In the genomic region with DNA sequence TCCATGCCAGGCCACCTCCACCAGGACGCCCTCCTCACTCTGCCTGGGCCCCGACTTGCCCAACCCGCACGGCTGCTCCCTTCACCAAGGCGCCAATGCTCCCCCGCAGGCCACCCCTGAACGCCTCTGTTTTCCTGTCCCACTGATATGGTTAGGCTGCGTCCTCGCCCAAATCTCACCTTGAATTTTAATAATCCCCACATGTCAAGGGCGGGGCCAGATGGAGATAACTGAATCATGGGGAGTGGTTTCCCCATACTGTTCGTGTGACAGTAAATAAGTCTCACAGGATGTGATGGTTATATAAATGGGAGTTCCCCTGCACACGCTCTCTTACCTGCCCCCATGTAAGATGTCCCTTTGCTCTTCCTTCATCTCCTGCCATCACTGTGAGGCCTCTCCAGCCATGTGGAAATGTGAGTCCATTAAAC, we compare ENCODE assay signal across 8 cellular contexts. TPM values are rescaled to one million over a fixed set of nuclear protein-coding genes. Genes with fewer than 3 reads are reported as not detected.
DNase-seq lines count a peak whose midpoint lies in the region; ATAC-seq and TF ChIP-seq lines count a peak whose summit lies in the region.

No MANE protein-coding gene starts in this region.

- peaks cover 22% of the 10 kb centered on the region for H3K4me1 Mint-ChIP-seq in activated CD4-positive, alpha-beta T cell treated with anti-CD3 and anti-CD28 coated beads, Interleukin-2, amount 10 ng/mL, durations not matched to agents 7 days and 5 days
- peaks cover 16 to 22% of the 10 kb centered on the region in 2 donors for H3K4me1 Mint-ChIP-seq in stimulated activated naive B cell treated with anti-CD40 and anti-IgM and Interleukin-4, amounts not matched to agents 10 μg/mL and 1 μg/mL and 100 μg/mL, for 72 hours

- TF ChIP-seq EP300 in esophagus muscularis mucosa (IDR thresholded peaks at IDR 0.05), result no peak

- intact Hi-C loops in esophagus muscularis mucosa (cut with DNase I), result no loop called here
- intact Hi-C loops in OCI-LY7 (cut with micrococcal nuclease; ENCODE audit: unreplicated experiment), result no loop called here

- H2AFZ ChIP-seq in OCI-LY7 (ENCODE audit: low read length), result no peak overlapping the region

- CTCF ChIA-PET in activated CD4-positive, alpha-beta T cell treated with anti-CD3 and anti-CD28 coated beads, Interleukin-2, amount 10 ng/mL, durations not matched to agents 7 days and 5 days (lab: Charles Lee), result interaction anchor here (1.0 kb wide), 1 partner anchor 18 kb away, joined by 3 read pairs; no protein-coding TSS in a partner anchor
- CTCF ChIA-PET in OCI-LY7 (lab: Charles Lee; ENCODE audit: unreplicated experiment), result no interaction called here

- no peak overlapping the region for H3K27ac ChIP-seq in esophagus muscularis mucosa (replicated peaks in 1 of 4)
- H3K27ac ChIP-seq in OCI-LY7 (ENCODE audit: low read depth, low read length, poor library complexity, severe bottlenecking), result no peak overlapping the region

- H3K9me3 Mint-ChIP-seq in activated CD4-positive, alpha-beta T cell treated with anti-CD3 and anti-CD28 coated beads, Interleukin-2, amount 10 ng/mL, durations not matched to agents 7 days and 5 days, result peaks cover 26% of the 10 kb centered on the region
- H3K9me3 Mint-ChIP-seq in stimulated activated naive B cell treated with anti-CD40 and anti-IgM and Interleukin-4, amounts not matched to agents 10 μg/mL and 1 μg/mL and 100 μg/mL, for 72 hours, result peaks cover 12 to 17% of the 10 kb centered on the region in 2 donors

- peak; percentile 77 for ATAC-seq in HG02610 (IDR thresholded peaks at IDR 0.05; ENCODE audit: unreplicated experiment)
- ATAC-seq in stimulated activated naive B cell treated with anti-CD40 and anti-IgM and Interleukin-4, amounts not matched to agents 10 μg/mL and 1 μg/mL and 100 μg/mL, for 72 hours (replicated peaks), result peak; percentile 78 to 94

- no TSS peak for BruUV-seq in OCI-LY7 (replicated peaks; lab: Mats Ljungman, UMichigan)

- H3K36me3 ChIP-seq in esophagus muscularis mucosa, result peaks cover 0 to 7% (median 2%) of the 10 kb centered on the region in 4 donors
- H3K36me3 ChIP-seq in OCI-LY7 (ENCODE audit: insufficient read depth, low read length), result no peaks in the 10 kb centered on the region

- peaks cover 51% of the 10 kb centered on the region for H3K36me3 Mint-ChIP-seq in activated CD4-positive, alpha-beta T cell treated with anti-CD3 and anti-CD28 coated beads, Interleukin-2, amount 10 ng/mL, durations not matched to agents 7 days and 5 days (ENCODE audit: low read depth)
- peaks cover 44 to 65% of the 10 kb centered on the region in 2 donors for H3K36me3 Mint-ChIP-seq in stimulated activated naive B cell treated with anti-CD40 and anti-IgM and Interleukin-4, amounts not matched to agents 10 μg/mL and 1 μg/mL and 100 μg/mL, for 72 hours

- H3K4me3 ChIP-seq in esophagus muscularis mucosa (no peak overlapping the region), OCI-LY7 (ENCODE audit: low read depth, low read length, poor library complexity, severe bottlenecking) (no peak overlapping the region)

- peak; percentile 61 for DNase-seq in activated CD4-positive, alpha-beta T cell treated with anti-CD3 and anti-CD28 coated beads, Interleukin-2, amount 10 ng/mL, durations not matched to agents 7 days and 5 days
- peak; percentile 61 for DNase-seq in effector CD4-positive, alpha-beta T cell
- no peak for DNase-seq in stimulated activated naive B cell treated with anti-CD40 and anti-IgM and Interleukin-4, amounts not matched to agents 10 μg/mL and 1 μg/mL and 100 μg/mL, for 72 hours
- DNase-seq in esophagus muscularis mucosa (ENCODE audit: extremely low spot score) (no peak), OCI-LY7 (ENCODE audit: low spot score) (no peak), DMS153 (lab: John Stamatoyannopoulos, UW) (no peak), NCI-H510A treated with DMSO at 0.1 percent for 48 hours (lab: John Stamatoyannopoulos, UW) (no peak)

- H3K27me3 Mint-ChIP-seq in activated CD4-positive, alpha-beta T cell treated with anti-CD3 and anti-CD28 coated beads, Interleukin-2, amount 10 ng/mL, durations not matched to agents 7 days and 5 days, result no peaks in the 10 kb centered on the region
- H3K27me3 Mint-ChIP-seq in stimulated activated naive B cell treated with anti-CD40 and anti-IgM and Interleukin-4, amounts not matched to agents 10 μg/mL and 1 μg/mL and 100 μg/mL, for 72 hours, result no peaks in the 10 kb centered on the region

- no peaks in the 10 kb centered on the region for H3K9me3 ChIP-seq in esophagus muscularis mucosa
- H3K9me3 ChIP-seq in OCI-LY7 (ENCODE audit: low read length), result no peaks in the 10 kb centered on the region

- TF ChIP-seq CTCF in esophagus muscularis mucosa (IDR thresholded peaks at IDR 0.05), result no peak
- no peak for TF ChIP-seq CTCF in OCI-LY7 (conservative IDR thresholded peaks at IDR 0.05; ENCODE audit: low read length)

- POLR2A ChIA-PET in activated CD4-positive, alpha-beta T cell treated with anti-CD3 and anti-CD28 coated beads, Interleukin-2, amount 10 ng/mL, durations not matched to agents 7 days and 5 days (lab: Charles Lee), result no interaction called here
- POLR2A ChIA-PET in OCI-LY7 (lab: Charles Lee), result no interaction called here

- WGBS in esophagus muscularis mucosa, result 96% methylated on average over 12 of the region's 12 CpGs

- no peak for TF ChIP-seq POLR2A in esophagus muscularis mucosa (IDR thresholded peaks at IDR 0.05; ENCODE audit: low read depth)

- H3K27ac Mint-ChIP-seq in activated CD4-positive, alpha-beta T cell treated with anti-CD3 and anti-CD28 coated beads, Interleukin-2, amount 10 ng/mL, durations not matched to agents 7 days and 5 days, result peak overlapping the region; percentile 92
- H3K27ac Mint-ChIP-seq in stimulated activated naive B cell treated with anti-CD40 and anti-IgM and Interleukin-4, amounts not matched to agents 10 μg/mL and 1 μg/mL and 100 μg/mL, for 72 hours, result peak overlapping the region; percentile 88

- H3K27me3 ChIP-seq in esophagus muscularis mucosa, result no peaks in the 10 kb centered on the region

- H4K20me1 ChIP-seq in OCI-LY7 (ENCODE audit: insufficient read depth, low read length), result no peaks in the 10 kb centered on the region

- H3K9me2 ChIP-seq in OCI-LY7 (ENCODE audit: insufficient read depth, low read length), result no peaks in the 10 kb centered on the region

- H3K4me2 ChIP-seq in OCI-LY7 (ENCODE audit: low read length), result no peak overlapping the region

- H3K4me1 ChIP-seq in esophagus muscularis mucosa (peaks cover 0 to 4% (median 3%) of the 10 kb centered on the region in 4 donors), OCI-LY7 (ENCODE audit: insufficient read depth, low read length, poor library complexity, severe bottlenecking) (no peaks in the 10 kb centered on the region)

- H3K4me3 Mint-ChIP-seq in activated CD4-positive, alpha-beta T cell treated with anti-CD3 and anti-CD28 coated beads, Interleukin-2, amount 10 ng/mL, durations not matched to agents 7 days and 5 days, result no peak overlapping the region
- H3K4me3 Mint-ChIP-seq in stimulated activated naive B cell treated with anti-CD40 and anti-IgM and Interleukin-4, amounts not matched to agents 10 μg/mL and 1 μg/mL and 100 μg/mL, for 72 hours, result peak overlapping the region in 1 of 2 donors; percentile 5

- H3K79me2 ChIP-seq in OCI-LY7 (ENCODE audit: insufficient read depth, low read depth, low read length), result no peaks in the 10 kb centered on the region

RNA-seq across cellular contexts. Expression of gene RSU1, which starts 29.8 kb away (rescaled TPM):
- total RNA-seq in activated CD4-positive, alpha-beta T cell treated with anti-CD3 and anti-CD28 coated beads, Interleukin-2, amount 10 ng/mL, durations not matched to agents 7 days and 5 days, result 100 to 1,000 TPM in 1 of 2 experiments, 10 to 100 TPM in 1; 79.5 to 106 TPM
- total RNA-seq in esophagus muscularis mucosa (100 to 1,000 TPM in 2 of 4 donors, 10 to 100 TPM in 2; 56.9 to 146 (median 90.7) TPM), OCI-LY7 (2022) (31.1 and 34.8 TPM in 2 replicates)
- 25.3 and 26.0 TPM in 2 replicates for total RNA-seq in OCI-LY7 (2014; rRNA removed; shearing (Covaris generic))

Comparison
In these comparisons a context has a peak if more than half of its experiments do, and no peak if none do; other contexts are left out.
1. DNase-seq: peak in activated CD4-positive, alpha-beta T cell treated with anti-CD3 and anti-CD28 coated beads, Interleukin-2, amount 10 ng/mL, durations not matched to agents 7 days and 5 days (single experiment) and effector CD4-positive, alpha-beta T cell (single experiment); none in stimulated activated naive B cell treated with anti-CD40 and anti-IgM and Interleukin-4, amounts not matched to agents 10 μg/mL and 1 μg/mL and 100 μg/mL, for 72 hours (single experiment), esophagus muscularis mucosa (single experiment), OCI-LY7 (single experiment), DMS153 (single experiment) and NCI-H510A treated with DMSO at 0.1 percent for 48 hours (single experiment).